ENCODE assay signal across 8 cellular contexts in the genomic region with DNA sequence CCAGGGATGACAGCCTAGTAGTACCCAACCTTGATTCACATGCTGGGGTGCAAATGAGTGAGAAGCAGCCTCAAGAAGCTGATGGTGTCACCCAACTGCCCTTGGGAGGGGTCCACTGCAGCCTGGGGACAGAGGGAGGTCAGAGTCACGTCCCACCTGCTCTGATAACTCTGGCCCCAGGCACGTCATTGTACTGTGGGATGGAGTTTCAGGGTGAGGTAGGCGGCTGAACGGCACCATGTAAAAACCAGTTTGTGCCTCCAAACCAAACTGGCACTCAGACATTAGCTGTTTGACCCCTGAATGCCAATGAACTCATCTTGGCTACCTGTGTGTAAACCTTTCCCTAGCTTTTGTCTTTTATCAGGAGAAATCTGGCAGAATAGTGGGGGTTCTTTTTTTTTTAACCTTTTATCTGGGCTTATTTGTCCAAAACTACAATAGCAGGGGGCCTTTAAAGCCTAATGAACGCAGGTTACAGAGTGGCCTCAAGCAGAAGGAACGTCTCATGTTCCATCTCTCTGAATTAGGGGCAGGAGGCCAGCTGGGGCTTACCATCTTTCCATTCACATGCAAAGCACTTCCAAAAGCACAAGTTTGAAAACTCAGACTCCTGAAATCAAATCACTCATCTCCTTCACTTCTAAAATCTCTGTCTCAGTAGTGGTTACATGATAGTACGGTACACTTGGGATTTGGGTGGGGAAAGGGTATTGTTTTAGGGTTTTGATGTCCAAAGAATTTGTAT.
DNase-seq lines count a peak whose midpoint lies in the region; ATAC-seq, FAIRE-seq and TF ChIP-seq lines count a peak whose summit lies in the region.

No MANE protein-coding gene starts in this region.

- H3K27ac ChIP-seq in HUES48 (ENCODE audit: low read depth, low read length) (peak overlapping the region; percentile 77), smooth muscle cell (ENCODE audit: low read depth) (peak overlapping the region; percentile 95)
- no peak overlapping the region for H3K27ac ChIP-seq in effector memory CD4-positive, alpha-beta T cell (ENCODE audit: insufficient read depth, low read length, poor library complexity, severe bottlenecking)

- H3K4me3 Mint-ChIP-seq in effector memory CD8-positive, alpha-beta T cell: peak overlapping the region; percentile 59 to 63

- H3K9ac ChIP-seq in HUES48 (ENCODE audit: low read depth, low read length): no peak overlapping the region
- H3K9ac ChIP-seq in smooth muscle cell (ENCODE audit: low read depth): no peak overlapping the region

- no peak for FAIRE-seq in GM19239 (lab: Jason Lieb, UNC)

- peaks cover 23% of the 10 kb centered on the region for H3F3A ChIP-seq in smooth muscle cell (ENCODE audit: low read depth)

- H3K9me3 Mint-ChIP-seq in effector memory CD8-positive, alpha-beta T cell: no peaks in the 10 kb centered on the region

- H2AFZ ChIP-seq in smooth muscle cell (ENCODE audit: low read depth): no peak overlapping the region

- H4K20me1 ChIP-seq in smooth muscle cell (ENCODE audit: low read depth): no peaks in the 10 kb centered on the region

- H3K27ac Mint-ChIP-seq in effector memory CD8-positive, alpha-beta T cell: peak overlapping the region; percentile 28 to 57

- TF ChIP-seq CTCF in AG10803 (conservative IDR thresholded peaks at IDR 0.05; ENCODE audit: low read length) (no peak), smooth muscle cell (IDR thresholded peaks at IDR 0.05; ENCODE audit: borderline replicate concordance, insufficient read depth, poor library complexity, severe bottlenecking) (no peak)

- ATAC-seq in GM21381 (IDR thresholded peaks at IDR 0.05; ENCODE audit: unreplicated experiment): peak; percentile 22
- no peak for ATAC-seq in effector memory CD8-positive, alpha-beta T cell (replicated peaks)

- WGBS in smooth muscle cell (ENCODE audit: low lambda C conversion rate): 74% methylated on average over 7 of the region's 7 CpGs

- peaks cover 36% of the 10 kb centered on the region for H3K36me3 Mint-ChIP-seq in effector memory CD8-positive, alpha-beta T cell (ENCODE audit: insufficient read depth)

- peaks cover 36 to 60% of the 10 kb centered on the region in 2 donors for H3K4me1 Mint-ChIP-seq in effector memory CD8-positive, alpha-beta T cell (ENCODE audit: low read depth in 2 of 2)

- no peaks in the 10 kb centered on the region for H3K27me3 Mint-ChIP-seq in effector memory CD8-positive, alpha-beta T cell

- H3K36me3 ChIP-seq in HUES48 (ENCODE audit: control insufficient read depth, insufficient read depth, low read length): peaks cover 5% of the 10 kb centered on the region; the same call in 1 of the 2 replicates
- H3K36me3 ChIP-seq in smooth muscle cell (ENCODE audit: low read depth): no peaks in the 10 kb centered on the region
- peaks cover 28% of the 10 kb centered on the region for H3K36me3 ChIP-seq in effector memory CD4-positive, alpha-beta T cell (ENCODE audit: control insufficient read depth, insufficient read depth, low read length)

- H3K4me3 ChIP-seq in AG10803 (ENCODE audit: low read length) (peak overlapping the region; percentile 52), HUES48 (ENCODE audit: low read depth, low read length) (no peak overlapping the region), smooth muscle cell (no peak overlapping the region)
- H3K4me3 ChIP-seq in effector memory CD4-positive, alpha-beta T cell (ENCODE audit: insufficient read depth, low read depth, low read length, poor library complexity, severe bottlenecking): no peak overlapping the region

- H3K4me1 ChIP-seq in HUES48 (ENCODE audit: control insufficient read depth, insufficient read depth, low read length) (peaks cover 66% of the 10 kb centered on the region), smooth muscle cell (ENCODE audit: low read depth) (peaks cover 25% of the 10 kb centered on the region)
- peaks cover 12% of the 10 kb centered on the region for H3K4me1 ChIP-seq in effector memory CD4-positive, alpha-beta T cell (ENCODE audit: control insufficient read depth, insufficient read depth, low read length, poor library complexity, severe bottlenecking)

- no peak for DNase-seq in AG10803 (ENCODE audit: low read depth)
- DNase-seq in effector memory CD8-positive, alpha-beta T cell: no peak
- no peak for DNase-seq in smooth muscle cell (lab: John Stamatoyannopoulos, UW; ENCODE audit: unreplicated experiment)
- no peak for DNase-seq in DMS153 (lab: John Stamatoyannopoulos, UW)
- DNase-seq in effector memory CD4-positive, alpha-beta T cell: no peak
- DNase-seq in GM19239 (ENCODE audit: insufficient read length, low spot score): no peak

- H3K79me2 ChIP-seq in smooth muscle cell (ENCODE audit: low read depth): no peaks in the 10 kb centered on the region

- H3K9me3 ChIP-seq in HUES48 (ENCODE audit: control insufficient read depth, insufficient read depth, low read length) (no peaks in the 10 kb centered on the region), smooth muscle cell (replicated peaks; ENCODE audit: low read depth) (no peaks in the 10 kb centered on the region)
- H3K9me3 ChIP-seq in effector memory CD4-positive, alpha-beta T cell (ENCODE audit: control insufficient read depth, low read length): no peaks in the 10 kb centered on the region

- peak overlapping the region; percentile 83 for H3K4me2 ChIP-seq in smooth muscle cell

- no peaks in the 10 kb centered on the region for H3K27me3 ChIP-seq in HUES48 (ENCODE audit: control insufficient read depth, insufficient read depth, low read length)
- no peaks in the 10 kb centered on the region for H3K27me3 ChIP-seq in smooth muscle cell (ENCODE audit: low read depth)
- no peaks in the 10 kb centered on the region for H3K27me3 ChIP-seq in effector memory CD4-positive, alpha-beta T cell (replicated peaks; ENCODE audit: control insufficient read depth, insufficient read depth, low read length, poor library complexity, severe bottlenecking)
